1 cellular context compared by ENCODE assay signal in genomic region chr15:49063402-49064280, GRCh38.
TF ChIP-seq lines count a peak whose summit lies in the region.

No MANE protein-coding gene starts in this region.

TF ChIP-seq in IMR-90, 13 proteins besides CTCF, POLR2A, EP300 and RAD21 (continued from another document):
- TF ChIP-seq USF2 (IDR thresholded peaks at IDR 0.05; ENCODE audit: low read depth, low read length): no peak
- no peak for TF ChIP-seq MAFK (IDR thresholded peaks at IDR 0.05; ENCODE audit: low read depth, low read length)
- no peak for TF ChIP-seq MAZ (IDR thresholded peaks at IDR 0.05; ENCODE audit: borderline replicate concordance, low read depth, low read length)
- no peak for TF ChIP-seq FOS (IDR thresholded peaks at IDR 0.05; ENCODE audit: low read depth, low read length)
- no peak for TF ChIP-seq NFE2L2 (IDR thresholded peaks at IDR 0.05; ENCODE audit: low read depth, low read length)
TF ChIP-seq in IMR-90: peak in this region for 0.
